Comparison of ENCODE assay signal across 16 cellular contexts in the genomic region with DNA sequence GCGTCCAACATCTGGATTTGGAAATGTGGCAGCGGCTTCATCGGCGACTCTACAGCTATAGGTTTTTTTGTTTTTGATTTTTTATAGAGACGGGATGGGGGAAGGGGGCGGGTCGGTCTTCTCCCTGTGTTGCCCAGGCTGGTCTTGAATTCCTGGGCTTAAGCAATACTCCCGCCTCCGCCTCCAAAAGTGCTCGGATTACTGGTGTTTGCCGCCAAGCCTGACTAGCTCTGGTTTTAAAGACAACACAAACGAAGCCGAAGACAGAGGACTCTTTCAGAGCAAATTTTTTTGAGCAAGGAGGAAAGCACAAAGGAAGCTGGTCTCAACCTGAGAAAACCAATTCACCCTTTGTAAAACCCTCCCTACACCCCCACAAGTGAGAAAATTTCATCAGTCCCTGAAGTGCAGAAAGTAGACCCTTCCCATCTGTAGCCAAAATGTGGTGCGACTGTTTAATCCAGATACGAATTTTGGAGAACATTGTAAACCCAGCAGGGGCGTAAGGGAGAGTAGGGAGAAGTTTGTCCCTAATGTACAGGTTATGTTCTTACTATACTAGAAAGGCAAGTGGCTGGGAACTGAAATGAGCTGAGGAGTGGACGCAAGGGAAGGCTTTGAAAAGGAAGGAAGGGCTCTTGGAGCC.
DNase-seq lines count a peak whose midpoint lies in the region; ATAC-seq lines count a peak whose summit lies in the region.
"Had no signal": no experiment of that assay in that cellular context is flagged by ENCODE, and none has a peak within 500 bp of the region (broad histone marks: within the 10 kb centered on the region; RNA-seq: fewer than 3 reads in every experiment).

No MANE protein-coding gene starts in this region.

- H3K27ac ChIP-seq in CD4-positive, CD25-positive, alpha-beta regulatory T cell (ENCODE audit: insufficient read depth, low read length, poor library complexity, severe bottlenecking), result no peak overlapping the region
- no peak overlapping the region for H3K27ac ChIP-seq in effector memory CD4-positive, alpha-beta T cell (ENCODE audit: insufficient read depth, low read length, poor library complexity, severe bottlenecking)

- H3K36me3 Mint-ChIP-seq in CD4-positive, CD25-positive, alpha-beta regulatory T cell, result peaks cover 8% of the 10 kb centered on the region
- peaks cover 7% of the 10 kb centered on the region for H3K36me3 Mint-ChIP-seq in activated T-helper 1 cell treated with anti-CD3 and anti-CD28 coated beads, Interleukin-12 subunit alpha, Interleukin-12 subunit beta, Interleukin-2, Interleukin-4 antibody, amounts not matched to agents 30 ng/mL and 10 ng/mL and 1 ng/mL, durations not matched to agents 14 hours and 24 hours and 36 hours (ENCODE audit: low read depth)

- no peaks in the 10 kb centered on the region for H3K36me3 ChIP-seq in CD4-positive, CD25-positive, alpha-beta regulatory T cell (ENCODE audit: control insufficient read depth, insufficient read depth, low read length)
- no peaks in the 10 kb centered on the region for H3K36me3 ChIP-seq in H7 (replicated peaks; ENCODE audit: control insufficient read depth, insufficient read depth, low read length)
- H3K36me3 ChIP-seq in effector memory CD4-positive, alpha-beta T cell (ENCODE audit: control insufficient read depth, insufficient read depth, low read length), result no peaks in the 10 kb centered on the region

- peaks cover 82% of the 10 kb centered on the region for H3K27me3 Mint-ChIP-seq in CD4-positive, CD25-positive, alpha-beta regulatory T cell
- H3K27me3 Mint-ChIP-seq in activated T-helper 1 cell treated with anti-CD3 and anti-CD28 coated beads, Interleukin-12 subunit alpha, Interleukin-12 subunit beta, Interleukin-2, Interleukin-4 antibody, amounts not matched to agents 30 ng/mL and 10 ng/mL and 1 ng/mL, durations not matched to agents 14 hours and 24 hours and 36 hours (ENCODE audit: insufficient read depth), result peaks cover 72% of the 10 kb centered on the region

- H3K4me3 Mint-ChIP-seq in CD4-positive, CD25-positive, alpha-beta regulatory T cell, result peak overlapping the region in 3 of 4 donors; percentile 12 to 60 (median 29)
- peak overlapping the region; percentile 12 for H3K4me3 Mint-ChIP-seq in activated T-helper 1 cell treated with anti-CD3 and anti-CD28 coated beads, Interleukin-12 subunit alpha, Interleukin-12 subunit beta, Interleukin-2, Interleukin-4 antibody, amounts not matched to agents 30 ng/mL and 10 ng/mL and 1 ng/mL, durations not matched to agents 14 hours and 24 hours and 36 hours

- H3K27ac Mint-ChIP-seq in CD4-positive, CD25-positive, alpha-beta regulatory T cell, result no peak overlapping the region
- peak overlapping the region; percentile 54 for H3K27ac Mint-ChIP-seq in activated T-helper 1 cell treated with anti-CD3 and anti-CD28 coated beads, Interleukin-12 subunit alpha, Interleukin-12 subunit beta, Interleukin-2, Interleukin-4 antibody, amounts not matched to agents 30 ng/mL and 10 ng/mL and 1 ng/mL, durations not matched to agents 14 hours and 24 hours and 36 hours

- DNase-seq in CD4-positive, CD25-positive, alpha-beta regulatory T cell, result no peak
- DNase-seq in H7, result no peak
- no peak for DNase-seq in activated T-helper 1 cell treated with anti-CD3 and anti-CD28 coated beads, Interleukin-12 subunit alpha, Interleukin-12 subunit beta, Interleukin-2, Interleukin-4 antibody, amounts not matched to agents 30 ng/mL and 10 ng/mL and 1 ng/mL, durations not matched to agents 14 hours and 24 hours and 36 hours (ENCODE audit: low spot score)
- DNase-seq in KG1 (lab: John Stamatoyannopoulos, UW), result no peak
- DNase-seq in effector memory CD4-positive, alpha-beta T cell, result no peak
- DNase-seq: activated CD4-positive, alpha-beta T cell treated with anti-CD3 and anti-CD28 coated beads, Interleukin-2, amount 50 U/mL, for 4 hours; activated gamma-delta T cell; GF-D8; left colon; naive B cell; NCI-H187; NCI-H510A treated with DMSO at 0.1 percent for 48 hours; stimulated activated CD4-positive, alpha-beta T cell treated with anti-CD3 and anti-CD28 coated beads, Interleukin-2, amount 100 ng/mL, for 24 hours; stimulated activated CD8-positive, alpha-beta memory T cell treated with anti-CD3 and anti-CD28 coated beads, Interleukin-4, amount 100 ng/mL, for 48 hours had no signal

- ATAC-seq in CD4-positive, CD25-positive, alpha-beta regulatory T cell (ENCODE audit: low read depth in 2 of 2), result no peak
- no peak for ATAC-seq in HG02588 (IDR thresholded peaks at IDR 0.05; ENCODE audit: unreplicated experiment)
- ATAC-seq: left colon had no signal

- H3K27me3 ChIP-seq in CD4-positive, CD25-positive, alpha-beta regulatory T cell (ENCODE audit: control insufficient read depth, insufficient read depth, low read length), result peaks cover 61% of the 10 kb centered on the region
- peaks cover 75% of the 10 kb centered on the region for H3K27me3 ChIP-seq in H7 (ENCODE audit: control insufficient read depth, insufficient read depth, low read length)
- peaks cover 53% of the 10 kb centered on the region for H3K27me3 ChIP-seq in effector memory CD4-positive, alpha-beta T cell (replicated peaks; ENCODE audit: control insufficient read depth, insufficient read depth, low read length, poor library complexity, severe bottlenecking)

- intact Hi-C loops in activated T-helper 1 cell treated with anti-CD3 and anti-CD28 coated beads, Interleukin-12 subunit alpha, Interleukin-12 subunit beta, Interleukin-2, Interleukin-4 antibody, amounts not matched to agents 30 ng/mL and 10 ng/mL and 1 ng/mL, durations not matched to agents 14 hours and 24 hours and 36 hours (cut with micrococcal nuclease), result loop anchor here (5.0 to 10.0 kb wide), 4 partner anchors 103 to 1441 kb away; no protein-coding TSS in a partner anchor

- H3K4me1 ChIP-seq in CD4-positive, CD25-positive, alpha-beta regulatory T cell (ENCODE audit: control insufficient read depth, insufficient read depth, low read length, poor library complexity, severe bottlenecking), result no peaks in the 10 kb centered on the region
- no peaks in the 10 kb centered on the region for H3K4me1 ChIP-seq in effector memory CD4-positive, alpha-beta T cell (ENCODE audit: control insufficient read depth, insufficient read depth, low read length, poor library complexity, severe bottlenecking)

- peaks cover 0 to 41% (median 15%) of the 10 kb centered on the region in 7 donors for H3K9me3 Mint-ChIP-seq in CD4-positive, CD25-positive, alpha-beta regulatory T cell
- peaks cover 35% of the 10 kb centered on the region for H3K9me3 Mint-ChIP-seq in activated T-helper 1 cell treated with anti-CD3 and anti-CD28 coated beads, Interleukin-12 subunit alpha, Interleukin-12 subunit beta, Interleukin-2, Interleukin-4 antibody, amounts not matched to agents 30 ng/mL and 10 ng/mL and 1 ng/mL, durations not matched to agents 14 hours and 24 hours and 36 hours

- peaks cover 2 to 8% (median 4%) of the 10 kb centered on the region in 4 donors for H3K4me1 Mint-ChIP-seq in CD4-positive, CD25-positive, alpha-beta regulatory T cell
- H3K4me1 Mint-ChIP-seq in activated T-helper 1 cell treated with anti-CD3 and anti-CD28 coated beads, Interleukin-12 subunit alpha, Interleukin-12 subunit beta, Interleukin-2, Interleukin-4 antibody, amounts not matched to agents 30 ng/mL and 10 ng/mL and 1 ng/mL, durations not matched to agents 14 hours and 24 hours and 36 hours (ENCODE audit: low read depth), result peaks cover 10% of the 10 kb centered on the region
- H3K4me1 Mint-ChIP-seq: naive B cell had no signal

- no peak overlapping the region for H3K4me3 ChIP-seq in CD4-positive, CD25-positive, alpha-beta regulatory T cell (ENCODE audit: low read depth, low read length)
- H3K4me3 ChIP-seq in H7 (ENCODE audit: insufficient read depth, low read depth, low read length) (peak overlapping the region; percentile 36; the same call in 1 of the 2 replicates), iPS-18c (ENCODE audit: insufficient read depth, low read depth, low read length) (peak overlapping the region; percentile 42)
- H3K4me3 ChIP-seq in effector memory CD4-positive, alpha-beta T cell (ENCODE audit: insufficient read depth, low read depth, low read length, poor library complexity, severe bottlenecking), result no peak overlapping the region

- peaks cover 22 to 38% of the 10 kb centered on the region in 2 experiments for H3K9me3 ChIP-seq in CD4-positive, CD25-positive, alpha-beta regulatory T cell (ENCODE audit: control insufficient read depth in 2 of 2, low read length in 2 of 2)
- H3K9me3 ChIP-seq in iPS-18c (ENCODE audit: control insufficient read depth, insufficient read depth, low read length), result no peaks in the 10 kb centered on the region
- H3K9me3 ChIP-seq in effector memory CD4-positive, alpha-beta T cell (ENCODE audit: control insufficient read depth, low read length), result no peaks in the 10 kb centered on the region

Comparison
In these comparisons a context has a peak if more than half of its experiments do, and no peak if none do; other contexts are left out.
1. H3K4me3 ChIP-seq: peak in H7 (single experiment) and iPS-18c (single experiment); none in CD4-positive, CD25-positive, alpha-beta regulatory T cell (single experiment) and effector memory CD4-positive, alpha-beta T cell (single experiment).